ENCODE assay signal across 1 cellular context in the genomic region with DNA sequence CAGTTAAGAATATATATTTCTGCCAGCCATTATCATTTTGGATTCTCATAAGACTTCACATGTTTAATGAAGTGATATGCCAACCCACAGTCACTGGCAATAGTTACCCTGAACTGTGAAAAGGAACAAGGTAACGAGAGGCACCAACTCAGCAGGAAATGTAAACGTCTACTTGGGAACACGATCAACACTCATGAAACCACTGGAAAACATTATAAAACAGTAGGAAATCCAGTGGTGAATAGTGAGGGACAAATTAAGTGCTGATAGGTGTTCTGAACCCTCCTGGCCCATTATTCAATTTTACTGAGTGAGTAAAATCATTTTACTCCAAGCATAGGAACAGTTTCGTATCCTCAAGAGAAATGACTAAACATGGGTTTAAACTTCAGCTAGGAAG.
A peak's percentile ranks its signal among the peaks of the same experiment; 100 is the strongest.
TF ChIP-seq lines count a peak whose summit lies in the region.

No MANE protein-coding gene starts in this region.

TF ChIP-seq in HEK293, 187 proteins besides CTCF, POLR2A, EP300 and RAD21:
- peak; percentile 39; the same call in 1 of the 2 replicates for TF ChIP-seq ZNF488 (tag by site-specific recombination; IDR thresholded peaks at IDR 0.05)
- TF ChIP-seq FEZF1 (tag by site-specific recombination; IDR thresholded peaks at IDR 0.05): peak; percentile 95
- TF ChIP-seq ZIC2 (tag by site-specific recombination; IDR thresholded peaks at IDR 0.05): peak; percentile 94
- no peak for TF ChIP-seq ZNF174 (tag by site-specific recombination; IDR thresholded peaks at IDR 0.05)
